Comparison of ENCODE assay signal across 8 cellular contexts in the genomic region with DNA sequence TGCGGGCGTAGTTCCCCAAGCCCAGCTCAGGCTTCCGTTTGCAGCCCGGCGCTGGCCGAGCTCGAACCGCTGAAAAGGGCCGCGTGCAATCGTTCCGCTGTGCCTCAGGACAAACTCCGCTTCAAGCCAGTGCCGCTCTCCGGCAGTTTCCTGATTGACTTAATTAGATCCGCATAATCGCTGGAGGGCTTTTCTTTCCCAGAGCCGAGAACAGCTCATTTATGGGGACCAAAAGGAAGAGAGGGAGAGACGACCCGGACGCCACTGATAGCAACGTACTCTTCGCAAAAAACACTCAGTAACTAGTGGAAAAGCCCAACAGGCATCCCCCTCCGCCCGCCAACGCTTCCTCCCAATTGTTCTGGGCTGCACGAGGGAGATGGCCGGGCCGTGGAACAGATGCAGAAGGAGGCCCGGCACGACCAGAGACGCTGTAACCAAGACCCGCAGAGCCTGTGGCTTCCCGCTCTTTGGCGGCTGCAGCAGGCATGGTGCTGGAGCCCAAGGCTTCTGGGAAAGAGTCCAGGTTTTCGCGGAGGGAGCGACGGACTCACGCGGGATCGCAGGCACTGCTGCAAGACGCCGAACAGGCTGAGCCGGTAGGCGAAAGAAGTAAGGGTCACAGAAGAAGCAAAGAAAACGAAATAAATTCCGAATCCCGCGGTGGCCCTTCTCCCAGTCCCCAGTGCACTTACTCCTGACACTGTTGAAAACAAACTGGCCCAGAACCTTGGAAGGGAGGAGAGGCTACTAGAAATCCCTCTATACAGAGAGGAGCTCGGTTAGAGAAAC. TPM values are rescaled to one million over a fixed set of nuclear protein-coding genes. Genes with fewer than 3 reads are reported as not detected.
DNase-seq lines count a peak whose midpoint lies in the region; ATAC-seq, FAIRE-seq and TF ChIP-seq lines count a peak whose summit lies in the region.

No MANE protein-coding gene starts in this region.

- H3K9me3 ChIP-seq in lower lobe of right lung (no peaks in the 10 kb centered on the region), thyroid gland (no peaks in the 10 kb centered on the region)

- TF ChIP-seq POLR2A in thyroid gland (IDR thresholded peaks at IDR 0.05), result no peak

- intact Hi-C loops in activated CD4-positive, alpha-beta T cell treated with anti-CD3 and anti-CD28 coated beads, Interleukin-2, amount 10 ng/mL, durations not matched to agents 24 days and 14 days (cut with micrococcal nuclease), result loop anchor here (10.0 kb wide), 1 partner anchor 949 kb away; a partner anchor contains a TSS
- intact Hi-C loops in lower lobe of right lung (cut with DNase I), result no loop called here
- intact Hi-C loops in thyroid gland (cut with DNase I), result loop anchor here (10.0 kb wide), 1 partner anchor 249 kb away; no protein-coding TSS in a partner anchor

- peak; percentile 65 for DNase-seq in activated CD4-positive, alpha-beta T cell treated with anti-CD3 and anti-CD28 coated beads, Interleukin-2, amount 10 ng/mL, durations not matched to agents 24 days and 14 days
- DNase-seq in activated CD4-positive, alpha-beta T cell treated with anti-CD3 and anti-CD28 coated beads, Interleukin-2, amount 50 U/mL, for 4 hours, result no peak
- DNase-seq in bronchial epithelial cell (ENCODE audit: low read depth) (peak; percentile 22), lower lobe of right lung (peak; percentile 62), thyroid gland (peak; percentile 69 to 73)
- DNase-seq in activated CD8-positive, alpha-beta memory T cell treated with anti-CD3 and anti-CD28 coated beads, Interleukin-2, amount 10 ng/mL, durations not matched to agents 7 days and 5 days, result no peak

- no peaks in the 10 kb centered on the region for H3K9me3 Mint-ChIP-seq in activated CD4-positive, alpha-beta T cell treated with anti-CD3 and anti-CD28 coated beads, Interleukin-2, amount 10 ng/mL, durations not matched to agents 24 days and 14 days
- H3K9me3 Mint-ChIP-seq in activated CD8-positive, alpha-beta memory T cell treated with anti-CD3 and anti-CD28 coated beads, Interleukin-2, amount 10 ng/mL, durations not matched to agents 7 days and 5 days (ENCODE audit: low read depth), result no peaks in the 10 kb centered on the region

- peaks cover 4% of the 10 kb centered on the region for H3K27me3 ChIP-seq in bronchial epithelial cell (ENCODE audit: control insufficient read depth, insufficient read depth, low read length)
- peaks cover 56% of the 10 kb centered on the region for H3K27me3 ChIP-seq in lower lobe of right lung (ENCODE audit: low read depth)
- peaks cover 23% of the 10 kb centered on the region for H3K27me3 ChIP-seq in thyroid gland

- H3K4me3 Mint-ChIP-seq in activated CD4-positive, alpha-beta T cell treated with anti-CD3 and anti-CD28 coated beads, Interleukin-2, amount 10 ng/mL, durations not matched to agents 24 days and 14 days, result peak overlapping the region; percentile 45
- no peak overlapping the region for H3K4me3 Mint-ChIP-seq in activated CD8-positive, alpha-beta memory T cell treated with anti-CD3 and anti-CD28 coated beads, Interleukin-2, amount 10 ng/mL, durations not matched to agents 7 days and 5 days

- peaks cover 34% of the 10 kb centered on the region for H3K4me1 Mint-ChIP-seq in activated CD4-positive, alpha-beta T cell treated with anti-CD3 and anti-CD28 coated beads, Interleukin-2, amount 10 ng/mL, durations not matched to agents 24 days and 14 days
- H3K4me1 Mint-ChIP-seq in activated CD8-positive, alpha-beta memory T cell treated with anti-CD3 and anti-CD28 coated beads, Interleukin-2, amount 10 ng/mL, durations not matched to agents 7 days and 5 days, result peaks cover 46% of the 10 kb centered on the region

- WGBS in thyroid gland, 2 donors, result 6 to 23% methylated on average over 41 to 44 of the region's 51 CpGs

- H3K4me1 ChIP-seq in lower lobe of right lung (peaks cover 45% of the 10 kb centered on the region), thyroid gland (peaks cover 21 to 40% of the 10 kb centered on the region in 2 donors)

- TF ChIP-seq CTCF in bronchial epithelial cell (IDR thresholded peaks at IDR 0.05; ENCODE audit: insufficient read depth, low read length, severe bottlenecking) (no peak), lower lobe of right lung (IDR thresholded peaks at IDR 0.05) (no peak), thyroid gland (IDR thresholded peaks at IDR 0.05) (no peak)

- no peak for ATAC-seq in lower lobe of right lung
- no peak for ATAC-seq in GM21528 (IDR thresholded peaks at IDR 0.05; ENCODE audit: low FRiP score, unreplicated experiment)
- no peak for ATAC-seq in GM18873 (IDR thresholded peaks at IDR 0.05; ENCODE audit: low FRiP score, unreplicated experiment)
- no peak for ATAC-seq in activated CD8-positive, alpha-beta memory T cell treated with anti-CD3 and anti-CD28 coated beads, Interleukin-2, amount 10 ng/mL, durations not matched to agents 7 days and 5 days

- H3K27ac ChIP-seq in lower lobe of right lung, result no peak overlapping the region
- no peak overlapping the region for H3K27ac ChIP-seq in thyroid gland

- CTCF ChIA-PET in activated CD8-positive, alpha-beta memory T cell treated with anti-CD3 and anti-CD28 coated beads, Interleukin-2, amount 10 ng/mL, durations not matched to agents 7 days and 5 days (lab: Charles Lee), result interaction anchor here (0.6 to 6.0 kb wide), 9 partner anchors 15 to 292 kb away, joined by 3 to 83 read pairs (median 4); no protein-coding TSS in a partner anchor

- peak overlapping the region; percentile 68 for H3K27ac Mint-ChIP-seq in activated CD4-positive, alpha-beta T cell treated with anti-CD3 and anti-CD28 coated beads, Interleukin-2, amount 10 ng/mL, durations not matched to agents 24 days and 14 days
- H3K27ac Mint-ChIP-seq in activated CD8-positive, alpha-beta memory T cell treated with anti-CD3 and anti-CD28 coated beads, Interleukin-2, amount 10 ng/mL, durations not matched to agents 7 days and 5 days, result no peak overlapping the region

- H3K36me3 Mint-ChIP-seq in activated CD4-positive, alpha-beta T cell treated with anti-CD3 and anti-CD28 coated beads, Interleukin-2, amount 10 ng/mL, durations not matched to agents 24 days and 14 days (ENCODE audit: low read depth), result peaks cover 28% of the 10 kb centered on the region
- peaks cover 28% of the 10 kb centered on the region for H3K36me3 Mint-ChIP-seq in activated CD8-positive, alpha-beta memory T cell treated with anti-CD3 and anti-CD28 coated beads, Interleukin-2, amount 10 ng/mL, durations not matched to agents 7 days and 5 days

- H3K4me3 ChIP-seq in bronchial epithelial cell (ENCODE audit: low read depth, low read length), result no peak overlapping the region
- peak overlapping the region; percentile 6 for H3K4me3 ChIP-seq in lower lobe of right lung
- no peak overlapping the region for H3K4me3 ChIP-seq in thyroid gland (replicated peaks in 1 of 3)

- FAIRE-seq in bronchial epithelial cell (lab: Jason Lieb, UNC), result no peak

- peaks cover 1% of the 10 kb centered on the region for H3K36me3 ChIP-seq in bronchial epithelial cell (ENCODE audit: control insufficient read depth, insufficient read depth, low read length)
- H3K36me3 ChIP-seq in lower lobe of right lung, result no peaks in the 10 kb centered on the region
- no peaks in the 10 kb centered on the region for H3K36me3 ChIP-seq in thyroid gland

- peaks cover 45% of the 10 kb centered on the region for H3K27me3 Mint-ChIP-seq in activated CD4-positive, alpha-beta T cell treated with anti-CD3 and anti-CD28 coated beads, Interleukin-2, amount 10 ng/mL, durations not matched to agents 24 days and 14 days
- peaks cover 15% of the 10 kb centered on the region for H3K27me3 Mint-ChIP-seq in activated CD8-positive, alpha-beta memory T cell treated with anti-CD3 and anti-CD28 coated beads, Interleukin-2, amount 10 ng/mL, durations not matched to agents 7 days and 5 days

RNA-seq across cellular contexts. Expression of a gene that starts 3.6 kb away (rescaled TPM):
- 0.07 and 0.09 TPM in 2 replicates for total RNA-seq in activated CD4-positive, alpha-beta T cell treated with anti-CD3 and anti-CD28 coated beads, Interleukin-2, amount 10 ng/mL, durations not matched to agents 24 days and 14 days
- total RNA-seq in bronchial epithelial cell, result under 0.01 TPM in 1 of 2 replicates, not detected in the other
- total RNA-seq in lower lobe of right lung, result 0.44 TPM
- total RNA-seq in thyroid gland, result under 1 TPM in 2 of 4 donors, not detected in 2; 0.11 to 0.54 TPM
- total RNA-seq in activated CD8-positive, alpha-beta memory T cell treated with anti-CD3 and anti-CD28 coated beads, Interleukin-2, amount 10 ng/mL, durations not matched to agents 7 days and 5 days, result under 1 TPM; 0.23 to 0.53 TPM

RNA-seq across cellular contexts. Expression of a gene that starts 18.2 kb away (rescaled TPM):
- not detected in 2 replicates for total RNA-seq in activated CD4-positive, alpha-beta T cell treated with anti-CD3 and anti-CD28 coated beads, Interleukin-2, amount 10 ng/mL, durations not matched to agents 24 days and 14 days
- not detected in 2 replicates for total RNA-seq in bronchial epithelial cell
- not detected for total RNA-seq in lower lobe of right lung
- total RNA-seq in thyroid gland, result not detected
- total RNA-seq in activated CD8-positive, alpha-beta memory T cell treated with anti-CD3 and anti-CD28 coated beads, Interleukin-2, amount 10 ng/mL, durations not matched to agents 7 days and 5 days, result not detected

Comparison
In these comparisons a context has a peak if more than half of its experiments do, and no peak if none do; other contexts are left out.
1. DNase-seq: peak in activated CD4-positive, alpha-beta T cell treated with anti-CD3 and anti-CD28 coated beads, Interleukin-2, amount 10 ng/mL, durations not matched to agents 24 days and 14 days (single experiment), bronchial epithelial cell (single experiment), lower lobe of right lung (single experiment) and thyroid gland (2 of 2); none in activated CD4-positive, alpha-beta T cell treated with anti-CD3 and anti-CD28 coated beads, Interleukin-2, amount 50 U/mL, for 4 hours (0 of 2) and activated CD8-positive, alpha-beta memory T cell treated with anti-CD3 and anti-CD28 coated beads, Interleukin-2, amount 10 ng/mL, durations not matched to agents 7 days and 5 days (single experiment).